14 cellular contexts compared by ENCODE assay signal in genomic region chr17:19247423-19247822, GRCh38. TPM values are rescaled to one million over a fixed set of nuclear protein-coding genes. Genes with fewer than 3 reads are reported as not detected.
DNase-seq lines count a peak whose midpoint lies in the region; TF ChIP-seq lines count a peak whose summit lies in the region.
"Had no signal": no experiment of that assay in that cellular context is flagged by ENCODE, and none has a peak within 500 bp of the region (broad histone marks: within the 10 kb centered on the region; RNA-seq: fewer than 3 reads in every experiment).

No MANE protein-coding gene starts in this region.

- no peak overlapping the region for H3K4me3 Mint-ChIP-seq in activated T-helper 2 cell treated with anti-CD3 and anti-CD28 coated beads, Interferon-gamma antibody, Interleukin-2, Interleukin-4, amounts not matched to agents 10 μg/mL and 5 μg/mL and 100 μg/mL, durations not matched to agents 14 hours and 24 hours and 36 hours (ENCODE audit: low read depth)

- WGBS in mesodermal cell (ENCODE audit: insufficient coverage in 2 of 2), 2 experiments, result 85 to 88% methylated on average over 3 of the region's 3 CpGs
- WGBS in transverse colon (ENCODE audit: low coverage in 1 of 2), 2 donors, result 78 to 83% methylated on average over 1 to 3 of the region's 3 CpGs

- H3K4me1 Mint-ChIP-seq in activated T-helper 2 cell treated with anti-CD3 and anti-CD28 coated beads, Interferon-gamma antibody, Interleukin-2, Interleukin-4, amounts not matched to agents 10 μg/mL and 5 μg/mL and 100 μg/mL, durations not matched to agents 14 hours and 24 hours and 36 hours (ENCODE audit: low read depth), result no peaks in the 10 kb centered on the region

- H3K36me3 ChIP-seq in mesodermal cell (ENCODE audit: control insufficient read depth, insufficient read depth, low read length) (peaks cover 19% of the 10 kb centered on the region), transverse colon (no peaks in the 10 kb centered on the region), MG63 (no peaks in the 10 kb centered on the region)
- H3K36me3 ChIP-seq: HAP-1, right lobe of liver, thoracic aorta had no signal

- H3K27me3 Mint-ChIP-seq in activated T-helper 2 cell treated with anti-CD3 and anti-CD28 coated beads, Interferon-gamma antibody, Interleukin-2, Interleukin-4, amounts not matched to agents 10 μg/mL and 5 μg/mL and 100 μg/mL, durations not matched to agents 14 hours and 24 hours and 36 hours (ENCODE audit: low read depth), result peaks cover 11% of the 10 kb centered on the region

- no peak for TF ChIP-seq POLR2A in transverse colon (IDR thresholded peaks at IDR 0.05)

- H3K36me3 Mint-ChIP-seq in activated T-helper 2 cell treated with anti-CD3 and anti-CD28 coated beads, Interferon-gamma antibody, Interleukin-2, Interleukin-4, amounts not matched to agents 10 μg/mL and 5 μg/mL and 100 μg/mL, durations not matched to agents 14 hours and 24 hours and 36 hours (ENCODE audit: low read depth), result no peaks in the 10 kb centered on the region

- intact Hi-C loops in transverse colon (cut with DNase I; ENCODE audit: low total_unique reads), result no loop called here
- intact Hi-C loops in activated T-helper 2 cell treated with anti-CD3 and anti-CD28 coated beads, Interferon-gamma antibody, Interleukin-2, Interleukin-4, amounts not matched to agents 10 μg/mL and 5 μg/mL and 100 μg/mL, durations not matched to agents 14 hours and 24 hours and 36 hours (cut with micrococcal nuclease), result no loop called here

- H3K4me3 ChIP-seq in mesodermal cell (ENCODE audit: extremely low read depth, insufficient read depth, low read length, poor library complexity, severe bottlenecking) (no peak overlapping the region), transverse colon (no peak overlapping the region), MG63 (no peak overlapping the region)
- H3K4me3 ChIP-seq: body of pancreas, HAP-1, right lobe of liver, thoracic aorta had no signal

- H3K27me3 ChIP-seq in transverse colon, result no peaks in the 10 kb centered on the region
- no peaks in the 10 kb centered on the region for H3K27me3 ChIP-seq in MG63
- H3K27me3 ChIP-seq: body of pancreas, right lobe of liver had no signal

- H3K9me3 ChIP-seq in mesodermal cell (ENCODE audit: control insufficient read depth, low read length) (peaks cover 2% of the 10 kb centered on the region), transverse colon (no peaks in the 10 kb centered on the region), MG63 (no peaks in the 10 kb centered on the region)
- H3K9me3 ChIP-seq: body of pancreas, HAP-1, right lobe of liver, thoracic aorta had no signal

- H3K27ac ChIP-seq in cingulate gyrus (ENCODE audit: low read depth, low read length) (peak overlapping the region; percentile 49), mesodermal cell (ENCODE audit: low read depth, low read length, severe bottlenecking) (peak overlapping the region; percentile 49), transverse colon (peak overlapping the region; percentile 64 to 80 (median 68))
- H3K27ac ChIP-seq: body of pancreas, right lobe of liver had no signal

- no peak overlapping the region for H3K27ac Mint-ChIP-seq in activated T-helper 2 cell treated with anti-CD3 and anti-CD28 coated beads, Interferon-gamma antibody, Interleukin-2, Interleukin-4, amounts not matched to agents 10 μg/mL and 5 μg/mL and 100 μg/mL, durations not matched to agents 14 hours and 24 hours and 36 hours

- TF ChIP-seq EP300 in transverse colon (IDR thresholded peaks at IDR 0.05; ENCODE audit: low read depth), result no peak

- TF ChIP-seq CTCF in transverse colon (IDR thresholded peaks at IDR 0.05), result no peak

- H3K4me1 ChIP-seq in mesodermal cell (ENCODE audit: control insufficient read depth, insufficient read depth, low read length, poor library complexity, severe bottlenecking), result peaks cover 10% of the 10 kb centered on the region
- H3K4me1 ChIP-seq in transverse colon, result peaks cover 41 to 51% (median 48%) of the 10 kb centered on the region in 4 donors
- H3K4me1 ChIP-seq: HAP-1 had no signal

- DNase-seq in NCI-H82 (lab: John Stamatoyannopoulos, UW) (peak; percentile 80), NCI-H82 treated with DMSO at 0.1 percent for 48 hours (lab: John Stamatoyannopoulos, UW; ENCODE audit: unreplicated experiment) (no peak), transverse colon (no peak), MG63 (no peak), NCI-H2081 treated with DMSO at 0.1 percent for 48 hours (lab: John Stamatoyannopoulos, UW) (no peak)
- no peak for DNase-seq in activated T-helper 2 cell treated with anti-CD3 and anti-CD28 coated beads, Interferon-gamma antibody, Interleukin-2, Interleukin-4, amounts not matched to agents 10 μg/mL and 5 μg/mL and 100 μg/mL, durations not matched to agents 14 hours and 24 hours and 36 hours (ENCODE audit: low spot score)
- DNase-seq: activated CD4-positive, alpha-beta T cell treated with anti-CD3 and anti-CD28 coated beads, Interleukin-2, amount 50 U/mL, for 1 hour; body of pancreas; NCI-H2029 treated with DMSO at 0.1 percent for 48 hours; right lobe of liver had no signal

- H3K9me3 Mint-ChIP-seq in activated T-helper 2 cell treated with anti-CD3 and anti-CD28 coated beads, Interferon-gamma antibody, Interleukin-2, Interleukin-4, amounts not matched to agents 10 μg/mL and 5 μg/mL and 100 μg/mL, durations not matched to agents 14 hours and 24 hours and 36 hours, result no peaks in the 10 kb centered on the region

- in situ Hi-C loops in transverse colon (cut with MboI; ENCODE audit: low pct_ligation_motif_present in 1 of 4, low pct_unique_long_range_greater_than_20kb in 1 of 4, low sequenced_read_pairs in 3 of 4), result no loop called here

RNA-seq across cellular contexts. Expression of gene EPN2, which starts 10.3 kb away (rescaled TPM):
- 37.4 TPM for polyA plus RNA-seq in mesodermal cell (2013, experiment 1 of 2)
- polyA plus RNA-seq in mesodermal cell (2013, experiment 2 of 2), result 33.4 TPM
- total RNA-seq in transverse colon, result 10 to 100 TPM; 30.4 to 98.7 (median 65.5) TPM
- total RNA-seq in MG63 (2014; rRNA removed; shearing (Covaris generic); ENCODE audit: low replicate concordance), result 16.4 and 31.6 TPM in 2 replicates
- total RNA-seq in activated T-helper 2 cell treated with anti-CD3 and anti-CD28 coated beads, Interferon-gamma antibody, Interleukin-2, Interleukin-4, amounts not matched to agents 10 μg/mL and 5 μg/mL and 100 μg/mL, durations not matched to agents 14 hours and 24 hours and 36 hours, result 10.5 and 11.6 TPM in 2 replicates
